In genomic region chr5:126931968-126932622, GRCh38 we compare ENCODE assay signal across 21 cellular contexts.
"Had no signal": no experiment of that assay in that cellular context is flagged by ENCODE, and none has a peak within 500 bp of the region (broad histone marks: within the 10 kb centered on the region; RNA-seq: fewer than 3 reads in every experiment).

No MANE protein-coding gene starts in this region.

- H3K9ac ChIP-seq: parathyroid adenoma had no signal

- H3K79me2 ChIP-seq: parathyroid adenoma had no signal

- H3K27me3 ChIP-seq: colonic mucosa, neutrophil, right lobe of liver had no signal

- DNase-seq: activated CD4-positive, alpha-beta T cell treated with anti-CD3 and anti-CD28 coated beads for 4 hours; activated CD4-positive, alpha-beta T cell treated with anti-CD3 and anti-CD28 coated beads, Interleukin-2, amount 50 U/mL, for 48 hours; activated CD4-positive, CD25-positive, alpha-beta regulatory T cell; activated CD8-positive, alpha-beta memory T cell treated with anti-CD3 and anti-CD28 coated beads, Interleukin-2, amount 50 U/mL, for 48 hours; activated naive CD4-positive, alpha-beta T cell; activated naive CD8-positive, alpha-beta T cell treated with anti-CD3 and anti-CD28 coated beads for 36 hours; activated T-cell treated with anti-CD3 and anti-CD28 coated beads, Interleukin-2, amount 50 U/mL, for 4 hours; colonic mucosa; natural killer cell; right lobe of liver; stimulated activated CD4-positive, alpha-beta T cell treated with anti-CD3 and anti-CD28 coated beads, Interleukin-1b, Interleukin-23, amount 100 ng/mL, for 48 hours; stimulated activated naive CD4-positive, alpha-beta T cell; SW 1271; T-helper 17 cell had no signal

- H3K27ac ChIP-seq: colonic mucosa, epithelial cell of prostate, neutrophil, parathyroid adenoma, right lobe of liver, skin epidermis had no signal

- H3K27ac Mint-ChIP-seq: activated naive CD8-positive, alpha-beta T cell treated with anti-CD3 and anti-CD28 coated beads for 36 hours; activated T-helper 2 cell treated with anti-CD3 and anti-CD28 coated beads, Interferon-gamma antibody, Interleukin-2, Interleukin-4, amounts not matched to agents 10 μg/mL and 5 μg/mL and 100 μg/mL, durations not matched to agents 14 hours and 24 hours and 36 hours; mesothelial cell of epicardium; T-helper 17 cell had no signal

- H3K4me1 Mint-ChIP-seq: mesothelial cell of epicardium had no signal

- H3K27me3 Mint-ChIP-seq: activated naive CD8-positive, alpha-beta T cell treated with anti-CD3 and anti-CD28 coated beads for 36 hours; T-helper 17 cell had no signal

- H2AFZ ChIP-seq: parathyroid adenoma had no signal

- H3K4me3 Mint-ChIP-seq: activated naive CD8-positive, alpha-beta T cell treated with anti-CD3 and anti-CD28 coated beads for 36 hours; activated T-cell treated with anti-CD3 and anti-CD28 coated beads, Interleukin-2, amount 50 U/mL, for 4 hours; mesothelial cell of epicardium; natural killer cell; T-helper 17 cell had no signal

- H3K36me3 Mint-ChIP-seq: activated naive CD8-positive, alpha-beta T cell treated with anti-CD3 and anti-CD28 coated beads for 36 hours; mesothelial cell of epicardium; natural killer cell had no signal

- ATAC-seq: activated T-cell treated with anti-CD3 and anti-CD28 coated beads, Interleukin-2, amount 50 U/mL, for 4 hours; left lobe of liver; right lobe of liver; T-helper 17 cell had no signal

- H3K4me1 ChIP-seq: colonic mucosa, parathyroid adenoma, right lobe of liver had no signal

- H3K9me3 Mint-ChIP-seq: activated naive CD8-positive, alpha-beta T cell treated with anti-CD3 and anti-CD28 coated beads for 36 hours; activated T-cell treated with anti-CD3 and anti-CD28 coated beads, Interleukin-2, amount 50 U/mL, for 4 hours; activated T-helper 2 cell treated with anti-CD3 and anti-CD28 coated beads, Interferon-gamma antibody, Interleukin-2, Interleukin-4, amounts not matched to agents 10 μg/mL and 5 μg/mL and 100 μg/mL, durations not matched to agents 14 hours and 24 hours and 36 hours; natural killer cell had no signal

- H3K4me3 ChIP-seq: colonic mucosa, right lobe of liver, skin epidermis had no signal
